In genomic region chr18:55407191-55407590, GRCh38 we compare ENCODE assay signal across 18 cellular contexts.
DNase-seq lines count a peak whose midpoint lies in the region; ATAC-seq and TF ChIP-seq lines count a peak whose summit lies in the region.
"Had no signal": no experiment of that assay in that cellular context is flagged by ENCODE, and none has a peak within 500 bp of the region (broad histone marks: within the 10 kb centered on the region; RNA-seq: fewer than 3 reads in every experiment).

No MANE protein-coding gene starts in this region.

- peaks cover 100% of the 10 kb centered on the region for H3K79me2 ChIP-seq in OCI-LY3 (ENCODE audit: low read length)

- H3K27ac Mint-ChIP-seq in effector memory CD8-positive, alpha-beta T cell = no peak overlapping the region
- H3K27ac Mint-ChIP-seq: activated B cell treated with CpG ODN at 0.5 μM for 24 hours; activated CD8-positive, alpha-beta memory T cell treated with anti-CD3 and anti-CD28 coated beads, Interleukin-2, amount 10 ng/mL, durations not matched to agents 7 days and 5 days; naive B cell had no signal

- no peaks in the 10 kb centered on the region for H3K36me3 Mint-ChIP-seq in effector memory CD8-positive, alpha-beta T cell (ENCODE audit: insufficient read depth)
- H3K36me3 Mint-ChIP-seq: activated CD8-positive, alpha-beta memory T cell treated with anti-CD3 and anti-CD28 coated beads, Interleukin-2, amount 10 ng/mL, durations not matched to agents 7 days and 5 days; naive B cell had no signal

- no peak overlapping the region for H3K23ac ChIP-seq in mesenchymal stem cell (ENCODE audit: low read length in 2 of 2)

- DNase-seq in AG04450 (ENCODE audit: low read depth, low spot score) (no peak), NCI-H1105 (lab: John Stamatoyannopoulos, UW) (peak; percentile 35), mesenchymal stem cell (no peak)
- DNase-seq in stimulated activated CD4-positive, alpha-beta T cell treated with anti-CD3 and anti-CD28 coated beads, Interleukin-2, amount 100 ng/mL, for 24 hours = no peak
- DNase-seq in effector memory CD8-positive, alpha-beta T cell = no peak
- DNase-seq: activated B cell treated with CpG ODN at 0.5 μM for 24 hours; activated CD8-positive, alpha-beta memory T cell treated with anti-CD3 and anti-CD28 coated beads, Interleukin-2, amount 10 ng/mL, durations not matched to agents 7 days and 5 days; activated gamma-delta T cell treated with Interleukin-2 at 50 U/mL for 16 hours; body of pancreas; Calu3; naive B cell; PC-3; T-helper 1 cell; thyroid gland had no signal

- ATAC-seq in effector memory CD8-positive, alpha-beta T cell (replicated peaks) = no peak
- no peak for ATAC-seq in HG03457 (IDR thresholded peaks at IDR 0.05; ENCODE audit: unreplicated experiment)
- ATAC-seq in GM19452 (IDR thresholded peaks at IDR 0.05; ENCODE audit: unreplicated experiment) = no peak
- ATAC-seq: activated CD8-positive, alpha-beta memory T cell treated with anti-CD3 and anti-CD28 coated beads, Interleukin-2, amount 10 ng/mL, durations not matched to agents 7 days and 5 days; body of pancreas; left lobe of liver; PC-3 had no signal

- H3K36me3 ChIP-seq in OCI-LY3 (replicated peaks; ENCODE audit: low read depth, low read length) = peaks cover 35% of the 10 kb centered on the region
- no peaks in the 10 kb centered on the region for H3K36me3 ChIP-seq in mesenchymal stem cell (ENCODE audit: control insufficient read depth in 1 of 2, insufficient read depth in 2 of 2, low read depth in 1 of 2, low read length in 2 of 2)
- H3K36me3 ChIP-seq: thyroid gland had no signal

- H2AFZ ChIP-seq in OCI-LY3 (ENCODE audit: low read depth, low read length) (no peak overlapping the region), mesenchymal stem cell (ENCODE audit: low read depth, low read length) (no peak overlapping the region)

- no peak overlapping the region for H3K14ac ChIP-seq in mesenchymal stem cell (ENCODE audit: low read length in 2 of 2)

- 97% methylated on average over 5 of the region's 10 CpGs for WGBS in mesenchymal stem cell

- H3K4me1 Mint-ChIP-seq in effector memory CD8-positive, alpha-beta T cell (ENCODE audit: low read depth in 2 of 2) = no peaks in the 10 kb centered on the region
- H3K4me1 Mint-ChIP-seq: activated CD8-positive, alpha-beta memory T cell treated with anti-CD3 and anti-CD28 coated beads, Interleukin-2, amount 10 ng/mL, durations not matched to agents 7 days and 5 days had no signal

- no peak for TF ChIP-seq CTCF in AG04450 (IDR thresholded peaks at IDR 0.05; ENCODE audit: low read depth, low read length)
- no peak for TF ChIP-seq CTCF in OCI-LY3 (IDR thresholded peaks at IDR 0.05; ENCODE audit: low read depth, low read length)

- H2BK5ac ChIP-seq in mesenchymal stem cell (ENCODE audit: low read depth, low read length, poor library complexity, severe bottlenecking) = no peak overlapping the region

- POLR2A ChIA-PET in AG04450 (lab: Yijun Ruan, JAX) = no interaction called here

- no peaks in the 10 kb centered on the region for H3K27me3 ChIP-seq in AG04450 (ENCODE audit: control insufficient read depth, insufficient read depth, low read length)
- H3K27me3 ChIP-seq in OCI-LY3 (ENCODE audit: low read depth, low read length) = no peaks in the 10 kb centered on the region
- no peaks in the 10 kb centered on the region for H3K27me3 ChIP-seq in mesenchymal stem cell (ENCODE audit: control insufficient read depth in 1 of 2, insufficient read depth in 1 of 2, low read length in 2 of 2)
- H3K27me3 ChIP-seq: body of pancreas, thyroid gland had no signal

- no peak overlapping the region for H3K27ac ChIP-seq in AG04450 (ENCODE audit: low read depth, low read length)
- no peak overlapping the region for H3K27ac ChIP-seq in OCI-LY3 (ENCODE audit: low read length)
- H3K27ac ChIP-seq in mesenchymal stem cell (ENCODE audit: low read length, poor library complexity, severe bottlenecking) = no peak overlapping the region
- H3K27ac ChIP-seq: body of pancreas had no signal

- H2BK15ac ChIP-seq in mesenchymal stem cell (ENCODE audit: low read depth, poor library complexity, severe bottlenecking) = no peak overlapping the region

- no peak overlapping the region for H3K18ac ChIP-seq in mesenchymal stem cell (ENCODE audit: low read depth in 1 of 2, low read length in 2 of 2)

- H3K4me1 ChIP-seq in OCI-LY3 (ENCODE audit: low read length) = peaks cover 92% of the 10 kb centered on the region
- no peaks in the 10 kb centered on the region for H3K4me1 ChIP-seq in mesenchymal stem cell (ENCODE audit: control insufficient read depth, insufficient read depth, low read depth, low read length)

- H3K4me3 ChIP-seq in AG04450 (ENCODE audit: low read depth, low read length) (peak overlapping the region; percentile 51; the same call in 1 of the 2 replicates), OCI-LY3 (ENCODE audit: low read length) (no peak overlapping the region), mesenchymal stem cell (ENCODE audit: insufficient read depth in 1 of 2, low read depth in 1 of 2, low read length in 2 of 2) (no peak overlapping the region)
- H3K4me3 ChIP-seq: body of pancreas, thyroid gland had no signal

- no peak overlapping the region for H2BK12ac ChIP-seq in mesenchymal stem cell (ENCODE audit: low read length in 2 of 2)

- H3K9me3 ChIP-seq in AG04450 (ENCODE audit: control insufficient read depth, insufficient read depth, low read length) (no peaks in the 10 kb centered on the region), OCI-LY3 (ENCODE audit: insufficient read depth, low read length) (no peaks in the 10 kb centered on the region), mesenchymal stem cell (ENCODE audit: control insufficient read depth, low read length) (no peaks in the 10 kb centered on the region)
- H3K9me3 ChIP-seq: body of pancreas, thyroid gland had no signal

- peak overlapping the region; percentile 19 for H2BK120ac ChIP-seq in mesenchymal stem cell (ENCODE audit: low read depth, low read length)

- H3K4me2 ChIP-seq in OCI-LY3 (ENCODE audit: low read length) (peak overlapping the region; percentile 76; the same call in 1 of the 2 replicates), mesenchymal stem cell (ENCODE audit: low read length, poor library complexity, severe bottlenecking) (no peak overlapping the region)

- no peak overlapping the region for H3K9ac ChIP-seq in OCI-LY3 (ENCODE audit: low read length)
- H3K9ac ChIP-seq in mesenchymal stem cell (ENCODE audit: low read length) = no peak overlapping the region

- no peaks in the 10 kb centered on the region for H3K9me3 Mint-ChIP-seq in effector memory CD8-positive, alpha-beta T cell
- H3K9me3 Mint-ChIP-seq: activated B cell treated with CpG ODN at 0.5 μM for 24 hours, naive B cell had no signal

- no peak overlapping the region for H3K4ac ChIP-seq in mesenchymal stem cell (ENCODE audit: low read depth in 1 of 2, low read length in 2 of 2)

- H3K4me3 Mint-ChIP-seq in effector memory CD8-positive, alpha-beta T cell = no peak overlapping the region
- H3K4me3 Mint-ChIP-seq: activated B cell treated with CpG ODN at 0.5 μM for 24 hours; activated CD8-positive, alpha-beta memory T cell treated with anti-CD3 and anti-CD28 coated beads, Interleukin-2, amount 10 ng/mL, durations not matched to agents 7 days and 5 days; naive B cell had no signal

- no peaks in the 10 kb centered on the region for H3K27me3 Mint-ChIP-seq in effector memory CD8-positive, alpha-beta T cell
- H3K27me3 Mint-ChIP-seq: activated B cell treated with CpG ODN at 0.5 μM for 24 hours; activated CD8-positive, alpha-beta memory T cell treated with anti-CD3 and anti-CD28 coated beads, Interleukin-2, amount 10 ng/mL, durations not matched to agents 7 days and 5 days; naive B cell had no signal

- no peak overlapping the region for H4K91ac ChIP-seq in mesenchymal stem cell (ENCODE audit: low read length)

- CTCF ChIA-PET in AG04450 (lab: Charles Lee) = interaction anchor here (0.6 to 1.3 kb wide), 2 partner anchors 8 to 1138 kb away, joined by 3 to 19 read pairs; no protein-coding TSS in a partner anchor

- peaks cover 9% of the 10 kb centered on the region for H3K79me1 ChIP-seq in mesenchymal stem cell (replicated peaks; ENCODE audit: low read length, poor library complexity, severe bottlenecking)

- no peak overlapping the region for H4K8ac ChIP-seq in mesenchymal stem cell (ENCODE audit: low read length)

- H2AK5ac ChIP-seq in mesenchymal stem cell (ENCODE audit: low read length, severe bottlenecking) = no peak overlapping the region

- H4K20me1 ChIP-seq in OCI-LY3 (ENCODE audit: insufficient read depth, low read length) = peaks cover 100% of the 10 kb centered on the region
